1 cellular context compared by ENCODE assay signal in the genomic region with DNA sequence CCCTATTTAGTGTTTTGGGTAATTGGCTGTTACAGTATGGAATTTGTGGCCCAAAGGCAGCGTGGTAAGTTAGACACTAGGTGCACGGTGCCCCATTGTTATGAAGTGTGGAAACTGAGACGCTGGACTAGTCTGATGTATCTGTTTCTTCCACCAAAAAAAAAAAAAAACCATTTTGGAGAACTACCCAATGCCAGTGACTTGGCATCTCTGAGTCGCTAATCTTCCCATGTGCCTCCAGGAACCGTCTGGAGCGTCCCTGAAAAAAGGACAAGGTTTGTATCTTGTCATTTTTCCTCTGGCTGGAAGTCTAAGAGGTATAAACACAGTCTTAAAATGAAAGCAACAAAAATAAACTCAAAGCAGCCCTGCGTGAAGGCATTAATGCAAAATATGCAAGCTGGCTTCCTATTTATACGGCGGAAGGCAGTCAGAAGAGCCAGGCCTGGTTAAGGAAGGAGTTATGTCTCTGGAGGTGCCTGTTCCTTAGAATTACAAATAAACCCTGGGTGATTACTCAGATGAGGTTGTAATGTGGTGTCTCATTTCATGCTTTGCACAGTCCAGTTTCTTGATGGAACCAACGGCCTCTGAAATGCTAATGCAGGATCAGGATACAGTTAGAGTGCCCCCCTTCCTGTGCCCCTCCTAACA.
TF ChIP-seq lines count a peak whose summit lies in the region.

No MANE protein-coding gene starts in this region.

TF ChIP-seq in GM12878, 131 proteins besides CTCF, POLR2A, EP300 and RAD21:
- TF ChIP-seq POU2F2 (IDR thresholded peaks at IDR 0.05; ENCODE audit: borderline replicate concordance, low read depth, low read length) (0 out of 3 replicates have a peak, but pooled peaks have one; percentile 13), BMI1 (IDR thresholded peaks at IDR 0.05; ENCODE audit: borderline replicate concordance) (no peak)
TF ChIP-seq in GM12878: peak in this region for 1.
